In genomic region chr12:33129500-33129899, GRCh38 we compare ENCODE assay signal across 39 cellular contexts.
"Had no signal": no experiment of that assay in that cellular context is flagged by ENCODE, and none has a peak within 500 bp of the region (broad histone marks: within the 10 kb centered on the region; RNA-seq: fewer than 3 reads in every experiment).

No MANE protein-coding gene starts in this region.

- H3K9me3 ChIP-seq: adrenal gland, ascending aorta, body of pancreas, breast epithelium had no signal

- H3K36me3 ChIP-seq: adrenal gland, ascending aorta, brain microvascular endothelial cell, breast epithelium, cardiac muscle cell had no signal

- H3K27ac ChIP-seq: adrenal gland, ascending aorta, body of pancreas, brain microvascular endothelial cell, breast epithelium, cardiac muscle cell had no signal

- H3K27ac Mint-ChIP-seq: activated naive CD4-positive, alpha-beta T cell treated with anti-CD3 and anti-CD28 coated beads for 36 hours; activated naive CD4-positive, alpha-beta T cell treated with anti-CD3 and anti-CD28 coated beads, Interleukin-2, amount 10 ng/mL, durations not matched to agents 7 days and 5 days; activated naive CD4-positive, alpha-beta T cell treated with anti-CD3 and anti-CD28 coated beads, Interleukin-2, amount 50 U/mL, for 24 hours; activated naive CD4-positive, alpha-beta T cell treated with anti-CD3 and anti-CD28 coated beads, Interleukin-2, amount 50 U/mL, for 72 hours; activated naive CD8-positive, alpha-beta T cell; activated naive CD8-positive, alpha-beta T cell treated with anti-CD3 and anti-CD28 coated beads for 36 hours; activated naive CD8-positive, alpha-beta T cell treated with anti-CD3 and anti-CD28 coated beads, Interleukin-2, amount 10 ng/mL, durations not matched to agents 7 days and 5 days; activated naive CD8-positive, alpha-beta T cell treated with anti-CD3 and anti-CD28 coated beads, Interleukin-2, amount 50 U/mL, for 24 hours; activated T-cell treated with anti-CD3 and anti-CD28 coated beads, Interleukin-2, amount 50 U/mL, for 24 hours; activated T-cell treated with anti-CD3 and anti-CD28 coated beads, Interleukin-2, amount 50 U/mL, for 72 hours; activated T-helper 1 cell treated with anti-CD3 and anti-CD28 coated beads, Interleukin-12 subunit alpha, Interleukin-12 subunit beta, Interleukin-2, Interleukin-4 antibody, amounts not matched to agents 30 ng/mL and 10 ng/mL and 1 ng/mL, durations not matched to agents 14 hours and 24 hours and 36 hours; activated T-helper 17 cell treated with anti-CD3 and anti-CD28 coated beads, Interleukin-2, amount 50 U/mL, for 72 hours; activated T-helper 2 cell treated with anti-CD3 and anti-CD28 coated beads, Interferon-gamma antibody, Interleukin-2, Interleukin-4, amounts not matched to agents 10 μg/mL and 5 μg/mL and 100 μg/mL, durations not matched to agents 14 hours and 24 hours and 36 hours; brain had no signal

- DNase-seq: activated effector memory CD4-positive, alpha-beta T cell treated with anti-CD3 and anti-CD28 coated beads, Interleukin-2, amount 50 U/mL, for 16 hours; activated effector memory CD4-positive, alpha-beta T cell treated with Interleukin-2 at 50 U/mL for 16 hours; activated gamma-delta T cell; activated gamma-delta T cell treated with Interleukin-2 at 50 U/mL for 16 hours; activated naive CD4-positive, alpha-beta T cell; activated naive CD4-positive, alpha-beta T cell treated with anti-CD3 and anti-CD28 coated beads for 36 hours; activated naive CD4-positive, alpha-beta T cell treated with anti-CD3 and anti-CD28 coated beads, Interleukin-2, amount 10 ng/mL, durations not matched to agents 7 days and 5 days; activated naive CD4-positive, alpha-beta T cell treated with anti-CD3 and anti-CD28 coated beads, Interleukin-2, amount 50 U/mL, for 16 hours; activated naive CD4-positive, alpha-beta T cell treated with Interleukin-2 at 50 U/mL for 16 hours; activated naive CD8-positive, alpha-beta T cell treated with anti-CD3 and anti-CD28 coated beads for 36 hours; activated naive CD8-positive, alpha-beta T cell treated with anti-CD3 and anti-CD28 coated beads, Interleukin-2, amount 10 ng/mL, durations not matched to agents 7 days and 5 days; activated naive CD8-positive, alpha-beta T cell treated with anti-CD3 and anti-CD28 coated beads, Interleukin-2, amount 50 U/mL, for 24 hours; activated T-cell treated with anti-CD3 and anti-CD28 coated beads, Interleukin-2, amount 50 U/mL, for 1 hour; activated T-cell treated with anti-CD3 and anti-CD28 coated beads, Interleukin-2, amount 50 U/mL, for 24 hours; activated T-cell treated with anti-CD3 and anti-CD28 coated beads, Interleukin-2, amount 50 U/mL, for 4 hours; activated T-cell treated with anti-CD3 and anti-CD28 coated beads, Interleukin-2, amount 50 U/mL, for 48 hours; activated T-cell treated with anti-CD3 and anti-CD28 coated beads, Interleukin-2, amount 50 U/mL, for 72 hours; adrenal gland; amniotic stem cell; amygdala; anterior cingulate cortex; aorta; body of pancreas; brain microvascular endothelial cell; caudate nucleus; central memory CD4-positive, alpha-beta T cell; cerebellar nuclear complex had no signal

- H3K4me3 ChIP-seq: adrenal gland, ascending aorta, body of pancreas, breast epithelium, cardiac muscle cell had no signal

- H3K4me3 Mint-ChIP-seq: activated naive CD4-positive, alpha-beta T cell treated with anti-CD3 and anti-CD28 coated beads for 36 hours; activated naive CD4-positive, alpha-beta T cell treated with anti-CD3 and anti-CD28 coated beads, Interleukin-2, amount 10 ng/mL, durations not matched to agents 7 days and 5 days; activated naive CD4-positive, alpha-beta T cell treated with anti-CD3 and anti-CD28 coated beads, Interleukin-2, amount 50 U/mL, for 24 hours; activated naive CD8-positive, alpha-beta T cell; activated naive CD8-positive, alpha-beta T cell treated with anti-CD3 and anti-CD28 coated beads for 36 hours; activated naive CD8-positive, alpha-beta T cell treated with anti-CD3 and anti-CD28 coated beads, Interleukin-2, amount 10 ng/mL, durations not matched to agents 7 days and 5 days; activated naive CD8-positive, alpha-beta T cell treated with anti-CD3 and anti-CD28 coated beads, Interleukin-2, amount 50 U/mL, for 24 hours; activated T-cell treated with anti-CD3 and anti-CD28 coated beads, Interleukin-2, amount 50 U/mL, for 24 hours; activated T-cell treated with anti-CD3 and anti-CD28 coated beads, Interleukin-2, amount 50 U/mL, for 4 hours; activated T-cell treated with anti-CD3 and anti-CD28 coated beads, Interleukin-2, amount 50 U/mL, for 72 hours; activated T-helper 1 cell treated with anti-CD3 and anti-CD28 coated beads, Interleukin-12 subunit alpha, Interleukin-12 subunit beta, Interleukin-2, Interleukin-4 antibody, amounts not matched to agents 30 ng/mL and 10 ng/mL and 1 ng/mL, durations not matched to agents 14 hours and 24 hours and 36 hours; activated T-helper 17 cell treated with anti-CD3 and anti-CD28 coated beads, Interleukin-2, amount 50 U/mL, for 72 hours; brain; central memory CD8-positive, alpha-beta T cell had no signal

- FAIRE-seq: astrocyte had no signal

- H3K27me3 Mint-ChIP-seq: activated naive CD4-positive, alpha-beta T cell treated with anti-CD3 and anti-CD28 coated beads, Interleukin-2, amount 10 ng/mL, durations not matched to agents 7 days and 5 days; activated naive CD4-positive, alpha-beta T cell treated with anti-CD3 and anti-CD28 coated beads, Interleukin-2, amount 50 U/mL, for 24 hours; activated naive CD8-positive, alpha-beta T cell; activated naive CD8-positive, alpha-beta T cell treated with anti-CD3 and anti-CD28 coated beads for 36 hours; activated naive CD8-positive, alpha-beta T cell treated with anti-CD3 and anti-CD28 coated beads, Interleukin-2, amount 10 ng/mL, durations not matched to agents 7 days and 5 days; activated naive CD8-positive, alpha-beta T cell treated with anti-CD3 and anti-CD28 coated beads, Interleukin-2, amount 50 U/mL, for 24 hours; activated T-cell treated with anti-CD3 and anti-CD28 coated beads, Interleukin-2, amount 50 U/mL, for 24 hours; activated T-helper 17 cell treated with anti-CD3 and anti-CD28 coated beads, Interleukin-2, amount 50 U/mL, for 72 hours; brain; central memory CD8-positive, alpha-beta T cell had no signal

- H3K4me1 Mint-ChIP-seq: activated naive CD4-positive, alpha-beta T cell treated with anti-CD3 and anti-CD28 coated beads, Interleukin-2, amount 10 ng/mL, durations not matched to agents 7 days and 5 days; activated naive CD4-positive, alpha-beta T cell treated with anti-CD3 and anti-CD28 coated beads, Interleukin-2, amount 50 U/mL, for 24 hours; activated naive CD8-positive, alpha-beta T cell treated with anti-CD3 and anti-CD28 coated beads for 36 hours; activated naive CD8-positive, alpha-beta T cell treated with anti-CD3 and anti-CD28 coated beads, Interleukin-2, amount 10 ng/mL, durations not matched to agents 7 days and 5 days; activated naive CD8-positive, alpha-beta T cell treated with anti-CD3 and anti-CD28 coated beads, Interleukin-2, amount 50 U/mL, for 24 hours; activated T-helper 17 cell treated with anti-CD3 and anti-CD28 coated beads, Interleukin-2, amount 50 U/mL, for 72 hours; brain; central memory CD8-positive, alpha-beta T cell had no signal

- H3K4me1 ChIP-seq: adrenal gland, ascending aorta, body of pancreas, breast epithelium had no signal

- H3K27me3 ChIP-seq: adrenal gland, ascending aorta, body of pancreas, brain microvascular endothelial cell, breast epithelium, cardiac muscle cell had no signal

- H3K9me3 Mint-ChIP-seq: activated naive CD4-positive, alpha-beta T cell treated with anti-CD3 and anti-CD28 coated beads, Interleukin-2, amount 10 ng/mL, durations not matched to agents 7 days and 5 days; activated naive CD8-positive, alpha-beta T cell treated with anti-CD3 and anti-CD28 coated beads for 36 hours; activated naive CD8-positive, alpha-beta T cell treated with anti-CD3 and anti-CD28 coated beads, Interleukin-2, amount 10 ng/mL, durations not matched to agents 7 days and 5 days; activated T-cell treated with anti-CD3 and anti-CD28 coated beads, Interleukin-2, amount 50 U/mL, for 72 hours; activated T-helper 1 cell treated with anti-CD3 and anti-CD28 coated beads, Interleukin-12 subunit alpha, Interleukin-12 subunit beta, Interleukin-2, Interleukin-4 antibody, amounts not matched to agents 30 ng/mL and 10 ng/mL and 1 ng/mL, durations not matched to agents 14 hours and 24 hours and 36 hours; activated T-helper 2 cell treated with anti-CD3 and anti-CD28 coated beads, Interferon-gamma antibody, Interleukin-2, Interleukin-4, amounts not matched to agents 10 μg/mL and 5 μg/mL and 100 μg/mL, durations not matched to agents 14 hours and 24 hours and 36 hours; brain had no signal

- ATAC-seq: activated naive CD4-positive, alpha-beta T cell treated with anti-CD3 and anti-CD28 coated beads, Interleukin-2, amount 50 U/mL, for 72 hours; activated naive CD8-positive, alpha-beta T cell treated with anti-CD3 and anti-CD28 coated beads, Interleukin-2, amount 50 U/mL, for 24 hours; activated T-cell treated with anti-CD3 and anti-CD28 coated beads, Interleukin-2, amount 50 U/mL, for 4 hours; activated T-cell treated with anti-CD3 and anti-CD28 coated beads, Interleukin-2, amount 50 U/mL, for 72 hours; activated T-helper 17 cell treated with anti-CD3 and anti-CD28 coated beads, Interleukin-2, amount 50 U/mL, for 72 hours; body of pancreas had no signal
